In genomic region chr14:71754422-71755095, GRCh38 we compare ENCODE assay signal across 28 cellular contexts.
DNase-seq lines count a peak whose midpoint lies in the region; ATAC-seq and TF ChIP-seq lines count a peak whose summit lies in the region.
"Had no signal": no experiment of that assay in that cellular context is flagged by ENCODE, and none has a peak within 500 bp of the region (broad histone marks: within the 10 kb centered on the region; RNA-seq: fewer than 3 reads in every experiment).

No MANE protein-coding gene starts in this region.

- peak; percentile 27 for DNase-seq in activated CD8-positive, alpha-beta memory T cell treated with anti-CD3 and anti-CD28 coated beads, Interleukin-2, amount 10 ng/mL, durations not matched to agents 7 days and 5 days
- DNase-seq in activated CD8-positive, alpha-beta memory T cell treated with anti-CD3 and anti-CD28 coated beads for 24 hours = no peak
- peak; percentile 36 for DNase-seq in WTC11 (ENCODE audit: low spot score)
- no peak for DNase-seq in mesenchymal stem cell
- DNase-seq in stimulated activated naive CD8-positive, alpha-beta T cell treated with anti-CD3 and anti-CD28 coated beads, Interleukin-15, amount 100 ng/mL, for 72 hours = no peak
- DNase-seq in natural killer cell treated with Interleukin-12 subunit alpha and Interleukin-12 subunit beta and Interleukin-15 and Interleukin-18, amount 100 ng/mL, for 72 hours (ENCODE audit: low spot score) = no peak
- no peak for DNase-seq in stimulated activated CD4-positive, alpha-beta T cell treated with anti-CD3 and anti-CD28 coated beads, Interleukin-15, amount 100 ng/mL, for 24 hours
- DNase-seq: activated CD4-positive, alpha-beta T cell treated with anti-CD3 and anti-CD28 coated beads, Interleukin-2, amount 50 U/mL, for 1 hour; amygdala; CD4-positive, alpha-beta memory T cell; natural killer cell; NCI-H1436 treated with DMSO at 0.1 percent for 48 hours; NCI-H2107; right cardiac atrium; RPMI8226; stimulated activated CD4-positive, alpha-beta T cell treated with anti-CD3 and anti-CD28 coated beads, Interleukin-12 subunit alpha, Interleukin-12 subunit beta, amount 100 ng/mL, for 4 hours; stimulated activated CD4-positive, alpha-beta T cell treated with anti-CD3 and anti-CD28 coated beads, Interleukin-4, amount 100 ng/mL, for 24 hours; substantia nigra; T-helper 9 cell; WERI-Rb-1 had no signal

- WGBS in mesenchymal stem cell = 83% methylated on average over 17 of the region's 17 CpGs

- H3K27ac Mint-ChIP-seq in activated CD8-positive, alpha-beta memory T cell treated with anti-CD3 and anti-CD28 coated beads, Interleukin-2, amount 10 ng/mL, durations not matched to agents 7 days and 5 days = no peak overlapping the region
- H3K27ac Mint-ChIP-seq in WTC11 = no peak overlapping the region; the same call in 1 of the 2 replicates
- no peak overlapping the region for H3K27ac Mint-ChIP-seq in stimulated activated naive CD8-positive, alpha-beta T cell treated with anti-CD3 and anti-CD28 coated beads, Interleukin-15, amount 100 ng/mL, for 72 hours
- H3K27ac Mint-ChIP-seq in natural killer cell treated with Interleukin-12 subunit alpha and Interleukin-12 subunit beta and Interleukin-15 and Interleukin-18, amount 100 ng/mL, for 72 hours = no peak overlapping the region
- H3K27ac Mint-ChIP-seq: activated naive CD4-positive, alpha-beta T cell treated with anti-CD3 and anti-CD28 coated beads, Interleukin-2, amount 50 U/mL, for 24 hours; activated T-helper 17 cell treated with anti-CD3 and anti-CD28 coated beads, Interleukin-2, amount 50 U/mL, for 72 hours; CD4-positive, alpha-beta memory T cell; natural killer cell; stimulated activated effector memory CD8-positive, alpha-beta T cell treated with anti-CD3 and anti-CD28 coated beads, Interleukin-12 subunit alpha, Interleukin-12 subunit beta, amount 100 ng/mL, for 72 hours had no signal

- H3K4me1 ChIP-seq in mesenchymal stem cell (ENCODE audit: control insufficient read depth, insufficient read depth, low read depth, low read length) = peaks cover 8% of the 10 kb centered on the region

- no peaks in the 10 kb centered on the region for H3K79me1 ChIP-seq in mesenchymal stem cell (replicated peaks; ENCODE audit: low read length, poor library complexity, severe bottlenecking)

- peak overlapping the region; percentile 55 to 75 for H2BK12ac ChIP-seq in mesenchymal stem cell (ENCODE audit: low read length in 2 of 2)

- no peak for ATAC-seq in activated CD8-positive, alpha-beta memory T cell treated with anti-CD3 and anti-CD28 coated beads, Interleukin-2, amount 10 ng/mL, durations not matched to agents 7 days and 5 days
- peak; percentile 23 for ATAC-seq in WTC11
- ATAC-seq in stimulated activated naive CD8-positive, alpha-beta T cell treated with anti-CD3 and anti-CD28 coated beads, Interleukin-15, amount 100 ng/mL, for 72 hours = no peak
- ATAC-seq in HG03439 (IDR thresholded peaks at IDR 0.05; ENCODE audit: unreplicated experiment) = no peak
- ATAC-seq in natural killer cell treated with Interleukin-12 subunit alpha and Interleukin-12 subunit beta and Interleukin-15 and Interleukin-18, amount 100 ng/mL, for 72 hours = no peak
- ATAC-seq: activated T-helper 17 cell treated with anti-CD3 and anti-CD28 coated beads, Interleukin-2, amount 50 U/mL, for 72 hours; natural killer cell; right cardiac atrium; stimulated activated effector memory CD8-positive, alpha-beta T cell treated with anti-CD3 and anti-CD28 coated beads, Interleukin-12 subunit alpha, Interleukin-12 subunit beta, amount 100 ng/mL, for 72 hours had no signal

- no peak overlapping the region for H3K4ac ChIP-seq in mesenchymal stem cell (ENCODE audit: low read depth in 1 of 2, low read length in 2 of 2)

- no peak overlapping the region for H4K91ac ChIP-seq in mesenchymal stem cell (ENCODE audit: low read length)

- H2BK120ac ChIP-seq in mesenchymal stem cell (ENCODE audit: low read depth, low read length) = no peak overlapping the region

- H3K9ac ChIP-seq in mesenchymal stem cell (ENCODE audit: low read length) = no peak overlapping the region
- H3K9ac ChIP-seq: KMS-11, parathyroid adenoma had no signal

- H3K4me2 ChIP-seq in mesenchymal stem cell (ENCODE audit: low read length, poor library complexity, severe bottlenecking) = no peak overlapping the region
- H3K4me2 ChIP-seq: KMS-11 had no signal

- no peak overlapping the region for H2BK5ac ChIP-seq in mesenchymal stem cell (ENCODE audit: low read depth, low read length, poor library complexity, severe bottlenecking)

- CTCF ChIA-PET in activated CD8-positive, alpha-beta memory T cell treated with anti-CD3 and anti-CD28 coated beads, Interleukin-2, amount 10 ng/mL, durations not matched to agents 7 days and 5 days (lab: Charles Lee) = interaction anchor here (0.9 to 5.4 kb wide), 5 partner anchors 325 to 616 kb away, joined by 3 to 101 read pairs (median 4); no protein-coding TSS in a partner anchor
- CTCF ChIA-PET in WTC11 (lab: Charles Lee) = interaction anchor here (0.6 to 8.4 kb wide), 5 partner anchors 22 to 616 kb away, joined by 3 to 89 read pairs (median 6); partner anchors contain the start of gene RGS6

- POLR2A ChIA-PET in WTC11 (lab: Charles Lee) = no interaction called here

- H3K36me3 Mint-ChIP-seq in activated CD8-positive, alpha-beta memory T cell treated with anti-CD3 and anti-CD28 coated beads, Interleukin-2, amount 10 ng/mL, durations not matched to agents 7 days and 5 days = no peaks in the 10 kb centered on the region
- H3K36me3 Mint-ChIP-seq in WTC11 = no peaks in the 10 kb centered on the region
- no peaks in the 10 kb centered on the region for H3K36me3 Mint-ChIP-seq in natural killer cell treated with Interleukin-12 subunit alpha and Interleukin-12 subunit beta and Interleukin-15 and Interleukin-18, amount 100 ng/mL, for 72 hours
- H3K36me3 Mint-ChIP-seq: activated naive CD4-positive, alpha-beta T cell treated with anti-CD3 and anti-CD28 coated beads, Interleukin-2, amount 50 U/mL, for 24 hours; CD4-positive, alpha-beta memory T cell; natural killer cell; stimulated activated effector memory CD8-positive, alpha-beta T cell treated with anti-CD3 and anti-CD28 coated beads, Interleukin-12 subunit alpha, Interleukin-12 subunit beta, amount 100 ng/mL, for 72 hours had no signal

- no peak overlapping the region for H3K23ac ChIP-seq in mesenchymal stem cell (ENCODE audit: low read length in 2 of 2)

- peak overlapping the region; percentile 25 for H2AK5ac ChIP-seq in mesenchymal stem cell (ENCODE audit: low read length, severe bottlenecking)

- H3K4me3 Mint-ChIP-seq in activated CD8-positive, alpha-beta memory T cell treated with anti-CD3 and anti-CD28 coated beads, Interleukin-2, amount 10 ng/mL, durations not matched to agents 7 days and 5 days = no peak overlapping the region
- no peak overlapping the region for H3K4me3 Mint-ChIP-seq in WTC11
- no peak overlapping the region for H3K4me3 Mint-ChIP-seq in stimulated activated naive CD8-positive, alpha-beta T cell treated with anti-CD3 and anti-CD28 coated beads, Interleukin-15, amount 100 ng/mL, for 72 hours
- H3K4me3 Mint-ChIP-seq in natural killer cell treated with Interleukin-12 subunit alpha and Interleukin-12 subunit beta and Interleukin-15 and Interleukin-18, amount 100 ng/mL, for 72 hours = no peak overlapping the region
- H3K4me3 Mint-ChIP-seq: activated naive CD4-positive, alpha-beta T cell treated with anti-CD3 and anti-CD28 coated beads, Interleukin-2, amount 50 U/mL, for 24 hours; activated T-helper 17 cell treated with anti-CD3 and anti-CD28 coated beads, Interleukin-2, amount 50 U/mL, for 72 hours; CD4-positive, alpha-beta memory T cell; natural killer cell; stimulated activated effector memory CD8-positive, alpha-beta T cell treated with anti-CD3 and anti-CD28 coated beads, Interleukin-12 subunit alpha, Interleukin-12 subunit beta, amount 100 ng/mL, for 72 hours had no signal

- no peak overlapping the region for H3K14ac ChIP-seq in mesenchymal stem cell (ENCODE audit: low read length in 2 of 2)

- no peak overlapping the region for H2AFZ ChIP-seq in mesenchymal stem cell (ENCODE audit: low read depth, low read length)
- H2AFZ ChIP-seq: parathyroid adenoma had no signal

- H3K4me3 ChIP-seq in mesenchymal stem cell (ENCODE audit: insufficient read depth in 1 of 2, low read depth in 1 of 2, low read length in 2 of 2) = no peak overlapping the region
- H3K4me3 ChIP-seq: upper lobe of left lung had no signal

- H3K27me3 Mint-ChIP-seq in activated CD8-positive, alpha-beta memory T cell treated with anti-CD3 and anti-CD28 coated beads, Interleukin-2, amount 10 ng/mL, durations not matched to agents 7 days and 5 days = peaks cover 4% of the 10 kb centered on the region
- no peaks in the 10 kb centered on the region for H3K27me3 Mint-ChIP-seq in WTC11 (ENCODE audit: low read depth)
- peaks cover 8% of the 10 kb centered on the region for H3K27me3 Mint-ChIP-seq in stimulated activated naive CD8-positive, alpha-beta T cell treated with anti-CD3 and anti-CD28 coated beads, Interleukin-15, amount 100 ng/mL, for 72 hours
- H3K27me3 Mint-ChIP-seq in natural killer cell treated with Interleukin-12 subunit alpha and Interleukin-12 subunit beta and Interleukin-15 and Interleukin-18, amount 100 ng/mL, for 72 hours = peaks cover 0 to under 1% of the 10 kb centered on the region in 2 donors
- H3K27me3 Mint-ChIP-seq: activated naive CD4-positive, alpha-beta T cell treated with anti-CD3 and anti-CD28 coated beads, Interleukin-2, amount 50 U/mL, for 24 hours; activated T-helper 17 cell treated with anti-CD3 and anti-CD28 coated beads, Interleukin-2, amount 50 U/mL, for 72 hours had no signal

- peaks cover 20% of the 10 kb centered on the region for H3K4me1 Mint-ChIP-seq in activated CD8-positive, alpha-beta memory T cell treated with anti-CD3 and anti-CD28 coated beads, Interleukin-2, amount 10 ng/mL, durations not matched to agents 7 days and 5 days
- peaks cover 26% of the 10 kb centered on the region for H3K4me1 Mint-ChIP-seq in WTC11
- H3K4me1 Mint-ChIP-seq in stimulated activated naive CD8-positive, alpha-beta T cell treated with anti-CD3 and anti-CD28 coated beads, Interleukin-15, amount 100 ng/mL, for 72 hours = peaks cover 8% of the 10 kb centered on the region
- H3K4me1 Mint-ChIP-seq in natural killer cell treated with Interleukin-12 subunit alpha and Interleukin-12 subunit beta and Interleukin-15 and Interleukin-18, amount 100 ng/mL, for 72 hours (ENCODE audit: low read depth in 2 of 2) = peaks cover 0 to 5% of the 10 kb centered on the region in 2 donors
- H3K4me1 Mint-ChIP-seq: activated naive CD4-positive, alpha-beta T cell treated with anti-CD3 and anti-CD28 coated beads, Interleukin-2, amount 50 U/mL, for 24 hours; activated T-helper 17 cell treated with anti-CD3 and anti-CD28 coated beads, Interleukin-2, amount 50 U/mL, for 72 hours; CD4-positive, alpha-beta memory T cell had no signal

- H3K9me3 ChIP-seq in mesenchymal stem cell (ENCODE audit: control insufficient read depth, low read length) = peaks cover 3% of the 10 kb centered on the region
- H3K9me3 ChIP-seq: upper lobe of left lung had no signal

- no peak overlapping the region for H2BK15ac ChIP-seq in mesenchymal stem cell (ENCODE audit: low read depth, poor library complexity, severe bottlenecking)

- peak overlapping the region; percentile 65 for H4K8ac ChIP-seq in mesenchymal stem cell (ENCODE audit: low read length)

- H3K27me3 ChIP-seq in mesenchymal stem cell (ENCODE audit: control insufficient read depth in 1 of 2, insufficient read depth in 1 of 2, low read length in 2 of 2) = no peaks in the 10 kb centered on the region
- H3K27me3 ChIP-seq: upper lobe of left lung had no signal

- TF ChIP-seq CTCF in WTC11 (IDR thresholded peaks at IDR 0.05) = no peak

- H3K9me3 Mint-ChIP-seq in activated CD8-positive, alpha-beta memory T cell treated with anti-CD3 and anti-CD28 coated beads, Interleukin-2, amount 10 ng/mL, durations not matched to agents 7 days and 5 days (ENCODE audit: low read depth) = no peaks in the 10 kb centered on the region
- H3K9me3 Mint-ChIP-seq in WTC11 = no peaks in the 10 kb centered on the region
- H3K9me3 Mint-ChIP-seq in stimulated activated naive CD8-positive, alpha-beta T cell treated with anti-CD3 and anti-CD28 coated beads, Interleukin-15, amount 100 ng/mL, for 72 hours = no peaks in the 10 kb centered on the region
- no peaks in the 10 kb centered on the region for H3K9me3 Mint-ChIP-seq in natural killer cell treated with Interleukin-12 subunit alpha and Interleukin-12 subunit beta and Interleukin-15 and Interleukin-18, amount 100 ng/mL, for 72 hours
- H3K9me3 Mint-ChIP-seq: activated naive CD4-positive, alpha-beta T cell treated with anti-CD3 and anti-CD28 coated beads, Interleukin-2, amount 50 U/mL, for 24 hours; activated T-helper 17 cell treated with anti-CD3 and anti-CD28 coated beads, Interleukin-2, amount 50 U/mL, for 72 hours; CD4-positive, alpha-beta memory T cell; natural killer cell; stimulated activated effector memory CD8-positive, alpha-beta T cell treated with anti-CD3 and anti-CD28 coated beads, Interleukin-12 subunit alpha, Interleukin-12 subunit beta, amount 100 ng/mL, for 72 hours had no signal

- H3K36me3 ChIP-seq in mesenchymal stem cell (ENCODE audit: control insufficient read depth in 1 of 2, insufficient read depth in 2 of 2, low read depth in 1 of 2, low read length in 2 of 2) = no peaks in the 10 kb centered on the region
- H3K36me3 ChIP-seq: upper lobe of left lung, WERI-Rb-1 had no signal

- H3K27ac ChIP-seq in mesenchymal stem cell (ENCODE audit: low read length, poor library complexity, severe bottlenecking) = no peak overlapping the region
- H3K27ac ChIP-seq: 22Rv1, KMS-11, parathyroid adenoma, upper lobe of left lung, WERI-Rb-1 had no signal

- H3K18ac ChIP-seq in mesenchymal stem cell (ENCODE audit: low read depth in 1 of 2, low read length in 2 of 2) = no peak overlapping the region

Comparison
In these comparisons a context has a peak if more than half of its experiments do, and no peak if none do; other contexts are left out.
1. DNase-seq: peak in activated CD8-positive, alpha-beta memory T cell treated with anti-CD3 and anti-CD28 coated beads, Interleukin-2, amount 10 ng/mL, durations not matched to agents 7 days and 5 days (single experiment) and WTC11 (single experiment); none in activated CD8-positive, alpha-beta memory T cell treated with anti-CD3 and anti-CD28 coated beads for 24 hours (single experiment), mesenchymal stem cell (single experiment), stimulated activated naive CD8-positive, alpha-beta T cell treated with anti-CD3 and anti-CD28 coated beads, Interleukin-15, amount 100 ng/mL, for 72 hours (0 of 2), natural killer cell treated with Interleukin-12 subunit alpha and Interleukin-12 subunit beta and Interleukin-15 and Interleukin-18, amount 100 ng/mL, for 72 hours (single experiment) and stimulated activated CD4-positive, alpha-beta T cell treated with anti-CD3 and anti-CD28 coated beads, Interleukin-15, amount 100 ng/mL, for 24 hours (single experiment).